Comparison of ENCODE assay signal across 8 cellular contexts in genomic region chr21:25607151-25607811, GRCh38. TPM values are rescaled to one million over a fixed set of nuclear protein-coding genes. Genes with fewer than 3 reads are reported as not detected.
DNase-seq lines count a peak whose midpoint lies in the region; ATAC-seq and TF ChIP-seq lines count a peak whose summit lies in the region.

Gene MRPL39 (minus strand): TSS chr21:25607481. CDS start chr21:25607475, 6 bp downstream.

- peak; percentile 74 for TF ChIP-seq CTCF in kidney epithelial cell (IDR thresholded peaks at IDR 0.05; ENCODE audit: insufficient read depth, low read length, poor library complexity, severe bottlenecking)

- DNase-seq in AG20443 (ENCODE audit: low spot score) (peak; percentile 95), NCI-H446 (lab: John Stamatoyannopoulos, UW) (peak; percentile 77 to 93), cerebellum (ENCODE audit: low spot score) (peak; percentile 79), kidney epithelial cell (ENCODE audit: low read depth) (peak; percentile 44)
- peak; percentile 84 for DNase-seq in activated CD4-positive, CD25-positive, alpha-beta regulatory T cell treated with anti-CD3 and anti-CD28 coated beads, Interleukin-2, amount 50 U/mL, for 72 hours
- DNase-seq in stimulated activated CD4-positive, alpha-beta T cell treated with anti-CD3 and anti-CD28 coated beads, Interleukin-15, amount 100 ng/mL, for 48 hours (ENCODE audit: low read depth in 2 of 2): peak; percentile 84 to 89

- no peaks in the 10 kb centered on the region for H3K36me3 ChIP-seq in kidney epithelial cell (ENCODE audit: control insufficient read depth, insufficient read depth, low read length)

- ATAC-seq in GM19035 (IDR thresholded peaks at IDR 0.05; ENCODE audit: unreplicated experiment): peak; percentile 96
- ATAC-seq in HG03354 (IDR thresholded peaks at IDR 0.05; ENCODE audit: poor library complexity, severe bottlenecking, unreplicated experiment): peak; percentile 95

- peak within 1 kb of the TSS; percentile 59 for H3K4me3 ChIP-seq in kidney epithelial cell (ENCODE audit: low read depth, low read length)

- H3K27me3 ChIP-seq in kidney epithelial cell (ENCODE audit: control insufficient read depth, insufficient read depth, low read length): no peaks in the 10 kb centered on the region

RNA-seq across cellular contexts. Expression of gene MRPL39, which starts in this region (rescaled TPM):
- total RNA-seq in cerebellum: 35.0 TPM
- 21.8 and 27.9 TPM in 2 replicates for total RNA-seq in kidney epithelial cell

Comparison
In these comparisons a context has a peak if more than half of its experiments do, and no peak if none do; other contexts are left out.
1. Peak in every context shown above with its lines: DNase-seq, ATAC-seq and H3K4me3 ChIP-seq.
2. DNase-seq: peak in every context shown above with its lines; median percentile 95 in AG20443; 86 in stimulated activated CD4-positive, alpha-beta T cell treated with anti-CD3 and anti-CD28 coated beads, Interleukin-15, amount 100 ng/mL, for 48 hours; 85 in NCI-H446; 84 in activated CD4-positive, CD25-positive, alpha-beta regulatory T cell treated with anti-CD3 and anti-CD28 coated beads, Interleukin-2, amount 50 U/mL, for 72 hours; 79 in cerebellum; 44 in kidney epithelial cell.